ENCODE assay signal across 1 cellular context in the genomic region with DNA sequence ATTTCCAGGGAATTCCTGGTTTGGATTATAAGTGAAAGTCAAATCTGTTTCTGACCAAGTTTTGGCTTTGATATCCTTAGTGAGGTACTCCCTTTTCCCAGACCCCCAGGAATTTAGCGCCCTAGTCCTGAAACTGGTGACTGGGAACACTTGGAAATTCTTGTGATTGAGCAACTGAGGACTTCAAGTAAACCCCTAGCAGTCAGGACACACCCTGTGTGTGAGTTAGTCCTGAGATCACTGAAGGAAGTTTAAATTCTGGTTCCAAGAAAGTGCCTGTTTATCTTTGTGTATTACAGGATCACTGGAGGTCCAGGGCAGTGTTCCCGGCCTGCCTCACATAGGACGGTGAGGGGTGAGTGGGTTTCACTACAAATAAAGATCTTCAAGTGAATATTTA.
TF ChIP-seq lines count a peak whose summit lies in the region.

No MANE protein-coding gene starts in this region.

TF ChIP-seq in IMR-90, 13 proteins besides CTCF, POLR2A, EP300 and RAD21:
- TF ChIP-seq CHD1 (IDR thresholded peaks at IDR 0.05; ENCODE audit: low read depth, low read length), result no peak
- peak; percentile 79; the same call in 1 of the 2 replicates for TF ChIP-seq MAZ (IDR thresholded peaks at IDR 0.05; ENCODE audit: borderline replicate concordance, low read depth, low read length)
- no peak for TF ChIP-seq NFE2L2 (IDR thresholded peaks at IDR 0.05; ENCODE audit: low read depth, low read length)
- no peak for TF ChIP-seq MAFK (IDR thresholded peaks at IDR 0.05; ENCODE audit: low read depth, low read length)
- no peak for TF ChIP-seq FOS (IDR thresholded peaks at IDR 0.05; ENCODE audit: low read depth, low read length)
- TF ChIP-seq CEBPB (IDR thresholded peaks at IDR 0.05; ENCODE audit: low read depth, low read length), result peak; percentile 91
- TF ChIP-seq, protein P1, sequence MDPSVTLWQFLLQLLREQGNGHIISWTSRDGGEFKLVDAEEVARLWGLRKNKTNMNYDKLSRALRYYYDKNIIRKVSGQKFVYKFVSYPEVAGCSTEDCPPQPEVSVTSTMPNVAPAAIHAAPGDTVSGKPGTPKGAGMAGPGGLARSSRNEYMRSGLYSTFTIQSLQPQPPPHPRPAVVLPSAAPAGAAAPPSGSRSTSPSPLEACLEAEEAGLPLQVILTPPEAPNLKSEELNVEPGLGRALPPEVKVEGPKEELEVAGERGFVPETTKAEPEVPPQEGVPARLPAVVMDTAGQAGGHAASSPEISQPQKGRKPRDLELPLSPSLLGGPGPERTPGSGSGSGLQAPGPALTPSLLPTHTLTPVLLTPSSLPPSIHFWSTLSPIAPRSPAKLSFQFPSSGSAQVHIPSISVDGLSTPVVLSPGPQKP (IDR thresholded peaks at IDR 0.05; ENCODE audit: borderline replicate concordance, low read depth, low read length), result no peak
- TF ChIP-seq MXI1 (IDR thresholded peaks at IDR 0.05; ENCODE audit: borderline replicate concordance, low read depth, low read length), result no peak
- no peak for TF ChIP-seq SMC3 (IDR thresholded peaks at IDR 0.05; ENCODE audit: low read depth, low read length)
- TF ChIP-seq BHLHE40 (IDR thresholded peaks at IDR 0.05; ENCODE audit: low read depth, low read length), result no peak
- TF ChIP-seq, protein P2, sequence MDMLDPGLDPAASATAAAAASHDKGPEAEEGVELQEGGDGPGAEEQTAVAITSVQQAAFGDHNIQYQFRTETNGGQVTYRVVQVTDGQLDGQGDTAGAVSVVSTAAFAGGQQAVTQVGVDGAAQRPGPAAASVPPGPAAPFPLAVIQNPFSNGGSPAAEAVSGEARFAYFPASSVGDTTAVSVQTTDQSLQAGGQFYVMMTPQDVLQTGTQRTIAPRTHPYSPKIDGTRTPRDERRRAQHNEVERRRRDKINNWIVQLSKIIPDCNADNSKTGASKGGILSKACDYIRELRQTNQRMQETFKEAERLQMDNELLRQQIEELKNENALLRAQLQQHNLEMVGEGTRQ (IDR thresholded peaks at IDR 0.05; ENCODE audit: low read depth, low read length), result no peak
